In genomic region chr6:140535511-140535910, GRCh38 we compare ENCODE assay signal across 24 cellular contexts.
"Had no signal": no experiment of that assay in that cellular context is flagged by ENCODE, and none has a peak within 500 bp of the region (broad histone marks: within the 10 kb centered on the region; RNA-seq: fewer than 3 reads in every experiment).

No MANE protein-coding gene starts in this region.

- FAIRE-seq: endometrium, kidney, pancreas, small intestine had no signal

- H3K4me3 Mint-ChIP-seq: effector memory CD8-positive, alpha-beta T cell; naive thymus-derived CD8-positive, alpha-beta T cell; nephron progenitor cell; stimulated activated naive B cell treated with anti-CD40 and anti-IgM and Interleukin-4, amounts not matched to agents 10 μg/mL and 1 μg/mL and 100 μg/mL, for 72 hours; stimulated activated naive CD8-positive, alpha-beta T cell treated with anti-CD3 and anti-CD28 coated beads, Interleukin-15, Interleukin-2, amounts not matched to agents 100 ng/mL and 50 ng/mL, for 24 hours had no signal

- H3K27ac ChIP-seq: gastrocnemius medialis, pancreas, right lobe of liver, thoracic aorta, tibial nerve, upper lobe of right lung, uterus had no signal

- H3K27me3 Mint-ChIP-seq: stimulated activated naive B cell treated with anti-CD40 and anti-IgM and Interleukin-4, amounts not matched to agents 10 μg/mL and 1 μg/mL and 100 μg/mL, for 72 hours; stimulated activated naive CD8-positive, alpha-beta T cell treated with anti-CD3 and anti-CD28 coated beads, Interleukin-15, Interleukin-2, amounts not matched to agents 100 ng/mL and 50 ng/mL, for 24 hours had no signal

- H3K27me3 ChIP-seq: gastrocnemius medialis, pancreas, right lobe of liver, tibial nerve, upper lobe of right lung, uterus had no signal

- H3K9me3 ChIP-seq: gastrocnemius medialis, pancreas, right lobe of liver, uterus had no signal

- H3K36me3 Mint-ChIP-seq: naive thymus-derived CD8-positive, alpha-beta T cell; stimulated activated naive B cell treated with anti-CD40 and anti-IgM and Interleukin-4, amounts not matched to agents 10 μg/mL and 1 μg/mL and 100 μg/mL, for 72 hours had no signal

- ATAC-seq: effector memory CD8-positive, alpha-beta T cell; gastrocnemius medialis; left lobe of liver; naive thymus-derived CD8-positive, alpha-beta T cell; pancreas; right lobe of liver; stimulated activated naive B cell treated with anti-CD40 and anti-IgM and Interleukin-4, amounts not matched to agents 10 μg/mL and 1 μg/mL and 100 μg/mL, for 72 hours; upper lobe of right lung had no signal

- H3K9me3 Mint-ChIP-seq: stimulated activated naive CD8-positive, alpha-beta T cell treated with anti-CD3 and anti-CD28 coated beads, Interleukin-15, Interleukin-2, amounts not matched to agents 100 ng/mL and 50 ng/mL, for 24 hours had no signal

- H3K36me3 ChIP-seq: gastrocnemius medialis, pancreas, right lobe of liver, thoracic aorta, tibial nerve, upper lobe of right lung, uterus had no signal

- H3K27ac Mint-ChIP-seq: effector memory CD8-positive, alpha-beta T cell; naive thymus-derived CD8-positive, alpha-beta T cell; nephron progenitor cell; stimulated activated naive B cell treated with anti-CD40 and anti-IgM and Interleukin-4, amounts not matched to agents 10 μg/mL and 1 μg/mL and 100 μg/mL, for 72 hours; stimulated activated naive CD8-positive, alpha-beta T cell treated with anti-CD3 and anti-CD28 coated beads, Interleukin-15, Interleukin-2, amounts not matched to agents 100 ng/mL and 50 ng/mL, for 24 hours had no signal

- H3K4me1 ChIP-seq: pancreas, right lobe of liver, upper lobe of right lung, uterus had no signal

- H3K4me1 Mint-ChIP-seq: naive thymus-derived CD8-positive, alpha-beta T cell; stimulated activated naive B cell treated with anti-CD40 and anti-IgM and Interleukin-4, amounts not matched to agents 10 μg/mL and 1 μg/mL and 100 μg/mL, for 72 hours had no signal

- H3K4me3 ChIP-seq: gastrocnemius medialis, lung, pancreas, right lobe of liver, thoracic aorta, tibial nerve, upper lobe of right lung, uterus had no signal

- DNase-seq: cortex of kidney; effector memory CD8-positive, alpha-beta T cell; foreskin fibroblast; gastrocnemius medialis; head of caudate nucleus; kidney; mesendoderm; naive thymus-derived CD8-positive, alpha-beta T cell; nephron progenitor cell; occipital lobe; pancreas; right lobe of liver; small intestine; stimulated activated CD4-positive, alpha-beta T cell treated with anti-CD3 and anti-CD28 coated beads, Interleukin-15, amount 100 ng/mL, for 24 hours; stimulated activated CD4-positive, alpha-beta T cell treated with anti-CD3 and anti-CD28 coated beads, Interleukin-2, amount 100 ng/mL, for 48 hours; stimulated activated naive B cell treated with anti-CD40 and anti-IgM and Interleukin-4, amounts not matched to agents 10 μg/mL and 1 μg/mL and 100 μg/mL, for 72 hours; upper lobe of right lung; uterus had no signal
